In the genomic region with DNA sequence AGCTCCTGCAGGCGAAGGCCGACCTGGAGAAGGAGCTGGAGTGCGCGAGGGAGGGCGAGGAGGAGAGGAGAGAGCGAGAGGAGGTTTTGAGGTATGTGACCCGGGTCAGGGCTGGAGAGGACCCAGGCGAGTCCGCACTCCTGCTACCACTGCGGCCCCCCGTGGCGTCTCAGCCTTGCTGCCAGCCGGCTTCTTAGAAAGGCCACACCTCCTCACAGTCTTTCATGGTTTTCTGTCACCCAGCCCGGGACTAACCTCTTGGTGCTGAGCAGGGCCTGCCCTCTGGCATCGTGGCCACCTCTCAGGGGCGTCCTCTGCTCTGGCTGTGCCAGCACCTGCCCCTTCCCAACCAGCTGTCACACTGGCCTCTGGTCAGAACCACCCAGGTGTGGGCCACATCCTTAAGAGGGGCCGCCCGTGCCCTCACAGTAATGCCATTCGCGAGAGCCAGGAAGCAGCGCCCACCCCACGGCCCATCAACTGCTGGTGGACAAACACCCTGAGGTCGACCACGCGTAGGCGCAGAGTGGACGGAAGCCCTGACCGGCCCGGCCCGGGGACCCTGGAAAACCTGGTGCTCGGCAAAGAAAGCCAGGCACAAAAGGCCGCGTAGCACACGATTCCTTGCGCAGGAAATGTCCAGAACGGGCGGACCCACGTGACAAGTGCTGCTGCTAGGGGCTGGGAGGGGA, we compare ENCODE assay signal across 23 cellular contexts. TPM values are rescaled to one million over a fixed set of nuclear protein-coding genes. Genes with fewer than 3 reads are reported as not detected.
A peak's percentile ranks its signal among the peaks of the same experiment; 100 is the strongest.
DNase-seq lines count a peak whose midpoint lies in the region; ATAC-seq, FAIRE-seq and TF ChIP-seq lines count a peak whose summit lies in the region.
"Had no signal": no experiment of that assay in that cellular context is flagged by ENCODE, and none has a peak within 500 bp of the region (broad histone marks: within the 10 kb centered on the region; RNA-seq: fewer than 3 reads in every experiment).

No MANE protein-coding gene starts in this region.

- H3K4me3 ChIP-seq in astrocyte (ENCODE audit: insufficient read depth, low read depth, low read length) (no peak overlapping the region), neural progenitor cell (no peak overlapping the region), upper lobe of right lung (no peak overlapping the region)
- H3K4me3 ChIP-seq: GM23248 had no signal

- H3K27ac Mint-ChIP-seq in H9 = peak overlapping the region in 2 of 3 experiments; percentile 2 to 21; a peak in 2 of 7 replicates
- H3K27ac Mint-ChIP-seq in astrocyte (ENCODE audit: unreplicated experiment) = peak overlapping the region; percentile 1
- H3K27ac Mint-ChIP-seq in neural progenitor cell = peak overlapping the region; percentile 63
- H3K27ac Mint-ChIP-seq in HFFc6 = no peak overlapping the region
- H3K27ac Mint-ChIP-seq: B cell; CD4-positive, CD25-positive, alpha-beta regulatory T cell had no signal

- no peak overlapping the region for H3K27ac ChIP-seq in H9 (ENCODE audit: insufficient read length, low read depth, low read length)
- H3K27ac ChIP-seq in astrocyte (ENCODE audit: low read depth, low read length) = no peak overlapping the region
- H3K27ac ChIP-seq in neural progenitor cell = no peak overlapping the region
- no peak overlapping the region for H3K27ac ChIP-seq in upper lobe of right lung
- H3K27ac ChIP-seq: GM23248 had no signal

- no peak overlapping the region; the same call in 1 of the 2 replicates for H3K14ac ChIP-seq in H9 (ENCODE audit: insufficient read depth, low read length)

- ATAC-seq in upper lobe of right lung = peak; percentile 18
- ATAC-seq: HCT116 had no signal

- H3K18ac ChIP-seq in H9 (ENCODE audit: insufficient read length, low read depth, low read length) = no peak overlapping the region

- H4K8ac ChIP-seq in H9 (replicated peaks; ENCODE audit: insufficient read length, low read depth, low read length) = no peak overlapping the region

- H3K27me3 ChIP-seq in H9 (ENCODE audit: insufficient read depth, low read length) (no peaks in the 10 kb centered on the region), astrocyte (ENCODE audit: insufficient read depth, low read length) (no peaks in the 10 kb centered on the region), neural progenitor cell (no peaks in the 10 kb centered on the region), upper lobe of right lung (no peaks in the 10 kb centered on the region)

- H2BK120ac ChIP-seq in H9 (ENCODE audit: low read depth, low read length, poor library complexity, severe bottlenecking) = no peak overlapping the region

- TF ChIP-seq CTCF in H9 (conservative IDR thresholded peaks at IDR 0.05) (no peak), astrocyte (IDR thresholded peaks at IDR 0.05; ENCODE audit: insufficient read depth, low read depth, low read length) (no peak), neural progenitor cell (IDR thresholded peaks at IDR 0.05) (no peak), upper lobe of right lung (IDR thresholded peaks at IDR 0.05) (no peak), HFFc6 (IDR thresholded peaks at IDR 0.05) (no peak), GM10266 (IDR thresholded peaks at IDR 0.05; ENCODE audit: control insufficient read depth, insufficient read depth, low read depth, missing control alignments) (no peak)

- H3K79me2 ChIP-seq in H9 (ENCODE audit: insufficient read depth, low read length) = no peaks in the 10 kb centered on the region
- H3K79me2 ChIP-seq in astrocyte (ENCODE audit: insufficient read depth, low read length) = no peaks in the 10 kb centered on the region
- no peaks in the 10 kb centered on the region for H3K79me2 ChIP-seq in neural progenitor cell (ENCODE audit: low read depth)

- no peak overlapping the region for H4K91ac ChIP-seq in H9 (ENCODE audit: insufficient read length, low read depth, low read length)

- H3K9ac ChIP-seq in H9 (ENCODE audit: extremely low read depth, insufficient read length, low read length) (no peak overlapping the region), astrocyte (ENCODE audit: low read length) (no peak overlapping the region), neural progenitor cell (no peak overlapping the region)
- H3K9ac ChIP-seq: GM23248 had no signal

- no peak overlapping the region for H3T11ph ChIP-seq in H9 (ENCODE audit: low read length)

- H3K9me3 ChIP-seq in H9 (ENCODE audit: control insufficient read depth, low read depth, low read length) = no peaks in the 10 kb centered on the region
- no peaks in the 10 kb centered on the region for H3K9me3 ChIP-seq in astrocyte (ENCODE audit: insufficient read depth, low read depth, low read length)
- no peaks in the 10 kb centered on the region for H3K9me3 ChIP-seq in neural progenitor cell (ENCODE audit: low read depth)
- H3K9me3 ChIP-seq in upper lobe of right lung = no peaks in the 10 kb centered on the region

- no peak overlapping the region for H2BK15ac ChIP-seq in H9 (ENCODE audit: low read depth, low read length)

- no peaks in the 10 kb centered on the region for H3F3A ChIP-seq in neural progenitor cell (ENCODE audit: low read depth)

- H3K23ac ChIP-seq in H9 (ENCODE audit: insufficient read length, low read depth, low read length) = no peak overlapping the region

- no peak overlapping the region for H3K56ac ChIP-seq in H9 (ENCODE audit: insufficient read length, low read depth, low read length)

- H3K4ac ChIP-seq in H9 (ENCODE audit: low read depth, low read length) = no peak overlapping the region

- no peaks in the 10 kb centered on the region for H3K23me2 ChIP-seq in H9 (ENCODE audit: insufficient read length, low read depth, low read length, poor library complexity, severe bottlenecking)

- H3K4me3 Mint-ChIP-seq in H9 = no peak overlapping the region; a peak in 1 of 5 replicates
- H3K4me3 Mint-ChIP-seq in astrocyte (ENCODE audit: unreplicated experiment) = no peak overlapping the region
- no peak overlapping the region for H3K4me3 Mint-ChIP-seq in neural progenitor cell
- H3K4me3 Mint-ChIP-seq in HFFc6 = no peak overlapping the region
- H3K4me3 Mint-ChIP-seq: B cell; CD4-positive, CD25-positive, alpha-beta regulatory T cell; CD8-positive, alpha-beta memory T cell had no signal

- H3K27me3 Mint-ChIP-seq in H9 (ENCODE audit: low read depth) = no peaks in the 10 kb centered on the region
- H3K27me3 Mint-ChIP-seq in astrocyte (ENCODE audit: low read depth, unreplicated experiment) = peaks cover 2% of the 10 kb centered on the region
- peaks cover 2% of the 10 kb centered on the region for H3K27me3 Mint-ChIP-seq in neural progenitor cell (ENCODE audit: insufficient read depth, low read depth)
- H3K27me3 Mint-ChIP-seq in HFFc6 (ENCODE audit: insufficient read depth) = no peaks in the 10 kb centered on the region; the same call in 1 of the 2 replicates
- H3K27me3 Mint-ChIP-seq: B cell; CD4-positive, CD25-positive, alpha-beta regulatory T cell; CD8-positive, alpha-beta memory T cell had no signal

- no peaks in the 10 kb centered on the region for H3K4me1 ChIP-seq in H9 (ENCODE audit: insufficient read depth, low read length)
- H3K4me1 ChIP-seq in astrocyte (ENCODE audit: insufficient read depth, low read length) = no peaks in the 10 kb centered on the region
- H3K4me1 ChIP-seq in neural progenitor cell = no peaks in the 10 kb centered on the region
- H3K4me1 ChIP-seq in upper lobe of right lung = no peaks in the 10 kb centered on the region

- H3K36me3 Mint-ChIP-seq in H9 (ENCODE audit: insufficient read depth in 1 of 3, low read depth in 3 of 3) = peaks cover 0 to 6% (median 0%) of the 10 kb centered on the region in 3 experiments; a peak in 3 of 7 replicates
- peaks cover 33% of the 10 kb centered on the region for H3K36me3 Mint-ChIP-seq in astrocyte (ENCODE audit: low read depth, unreplicated experiment)
- H3K36me3 Mint-ChIP-seq in neural progenitor cell = peaks cover 23% of the 10 kb centered on the region
- peaks cover 5% of the 10 kb centered on the region; the same call in 1 of the 2 replicates for H3K36me3 Mint-ChIP-seq in HFFc6 (ENCODE audit: low read depth)

- no peak for FAIRE-seq in astrocyte (lab: Jason Lieb, UNC)
- FAIRE-seq: GM12891, GM19239, H54 had no signal

- no peaks in the 10 kb centered on the region for H3K79me1 ChIP-seq in H9 (ENCODE audit: insufficient read depth, low read depth, low read length, poor library complexity, severe bottlenecking)

- no CpG with 5 or more reads among the region's 38 CpGs for WGBS in H9 (ENCODE audit: extremely low coverage, insufficient read length, low lambda C conversion rate)

- H3K36me3 ChIP-seq in astrocyte (ENCODE audit: insufficient read depth, low read length) (peaks cover 9% of the 10 kb centered on the region), neural progenitor cell (no peaks in the 10 kb centered on the region), upper lobe of right lung (peaks cover 55% of the 10 kb centered on the region)

- H2BK5ac ChIP-seq in H9 (ENCODE audit: insufficient read length, low read length) = no peak overlapping the region

- no peaks in the 10 kb centered on the region for H3K4me1 Mint-ChIP-seq in H9
- H3K4me1 Mint-ChIP-seq in astrocyte (ENCODE audit: low read depth, unreplicated experiment) = no peaks in the 10 kb centered on the region
- H3K4me1 Mint-ChIP-seq in neural progenitor cell = no peaks in the 10 kb centered on the region
- no peaks in the 10 kb centered on the region for H3K4me1 Mint-ChIP-seq in HFFc6 (ENCODE audit: low read depth)
- H3K4me1 Mint-ChIP-seq: CD4-positive, CD25-positive, alpha-beta regulatory T cell; CD8-positive, alpha-beta memory T cell had no signal

- DNase-seq in H9 (no peak), astrocyte (ENCODE audit: low read depth) (no peak), neural progenitor cell (ENCODE audit: low spot score) (no peak), upper lobe of right lung (no peak), H4 (ENCODE audit: low spot score) (no peak), ACHN (no peak), HFFc6 (no peak), GM10266 (ENCODE audit: extremely low spot score) (no peak)
- DNase-seq: 8988T; C1 segment of cervical spinal cord; CD4-positive, CD25-positive, alpha-beta regulatory T cell; CD8-positive, alpha-beta memory T cell; COR-L47; DMS 273 treated with DMSO at 0.1 percent for 48 hours; DMS53; DND-41; EL; GM23248 had no signal

- no peak overlapping the region for H4K5ac ChIP-seq in H9 (ENCODE audit: insufficient read length, low read depth, low read length)

- intact Hi-C loops in upper lobe of right lung (cut with DNase I) = no loop called here

- H2BK20ac ChIP-seq in H9 (ENCODE audit: low read depth, low read length, poor library complexity, severe bottlenecking) = no peak overlapping the region

- H4K20me1 ChIP-seq in H9 (ENCODE audit: control insufficient read depth, insufficient read depth, insufficient read length) (no peaks in the 10 kb centered on the region), astrocyte (ENCODE audit: insufficient read depth, low read length) (no peaks in the 10 kb centered on the region), neural progenitor cell (ENCODE audit: low read depth) (no peaks in the 10 kb centered on the region)

- in situ Hi-C loops in ACHN (cut with HindIII; ENCODE audit: low pct_ligation_motif_present, low pct_unique_long_range_greater_than_20kb, low sequenced_read_pairs) = no loop called here

- H3K4me2 ChIP-seq in H9 (ENCODE audit: insufficient read depth, insufficient read length, low read length) (no peak overlapping the region), astrocyte (ENCODE audit: low read length) (no peak overlapping the region), neural progenitor cell (no peak overlapping the region)

- no peak overlapping the region for H2AK5ac ChIP-seq in H9 (ENCODE audit: insufficient read length, low read length)

- H3K9me3 Mint-ChIP-seq in H9 (no peaks in the 10 kb centered on the region), astrocyte (ENCODE audit: unreplicated experiment) (no peaks in the 10 kb centered on the region), neural progenitor cell (no peaks in the 10 kb centered on the region), HFFc6 (no peaks in the 10 kb centered on the region)
- H3K9me3 Mint-ChIP-seq: CD4-positive, CD25-positive, alpha-beta regulatory T cell; CD8-positive, alpha-beta memory T cell had no signal

- no peak overlapping the region for H2BK12ac ChIP-seq in H9 (ENCODE audit: insufficient read length, low read depth, low read length)

- H2AFZ ChIP-seq in H9 (ENCODE audit: low read length) = no peak overlapping the region
- no peak overlapping the region for H2AFZ ChIP-seq in astrocyte (ENCODE audit: low read depth, low read length)
- no peak overlapping the region for H2AFZ ChIP-seq in neural progenitor cell (replicated peaks)
- H2AFZ ChIP-seq: GM23248 had no signal

RNA-seq across cellular contexts. Expression of a gene that starts 34.4 kb away (rescaled TPM):
- total RNA-seq in H9 (2021) (6.7 and 7.0 TPM in 2 replicates), astrocyte (13.1 and 13.8 TPM in 2 replicates), neural progenitor cell (ENCODE audit: low replicate concordance) (4.6 and 10.1 TPM in 2 replicates), upper lobe of right lung (22.2 TPM)
- 13.5 and 17.2 TPM in 2 replicates for total RNA-seq in H4 (2014; rRNA removed; shearing (Covaris generic))
- total RNA-seq in HFFc6 (2021; fragmentation: NEBNext Ultra II Directional; extraction: Animal tissue kit (Norgen Biotek cat#: 25700)) = 10 to 100 TPM; 14.9 to 18.1 (median 17.0) TPM

RNA-seq across cellular contexts. Expression of a gene that starts 37.9 kb away (rescaled TPM):
- 41.2 and 42.6 TPM in 2 replicates for total RNA-seq in H9 (2021)
- 18.7 and 19.7 TPM in 2 replicates for total RNA-seq in astrocyte
- total RNA-seq in neural progenitor cell (ENCODE audit: low replicate concordance) = 9.3 and 52.2 TPM in 2 replicates
- total RNA-seq in upper lobe of right lung = 24.1 TPM
- total RNA-seq in H4 (2014; rRNA removed; shearing (Covaris generic)) = 31.7 and 41.5 TPM in 2 replicates
- 10 to 100 TPM; 21.3 to 26.0 (median 23.3) TPM for total RNA-seq in HFFc6 (2021; fragmentation: NEBNext Ultra II Directional; extraction: Animal tissue kit (Norgen Biotek cat#: 25700))

RNA-seq across cellular contexts. Expression of a gene that starts 38.6 kb away (rescaled TPM):
- 122 TPM in 2 replicates for total RNA-seq in H9 (2021)
- total RNA-seq in astrocyte = 264 and 273 TPM in 2 replicates
- 13.2 and 60.0 TPM in 2 replicates for total RNA-seq in neural progenitor cell (ENCODE audit: low replicate concordance)
- total RNA-seq in upper lobe of right lung = 48.8 TPM
- total RNA-seq in H4 (2014; rRNA removed; shearing (Covaris generic)) = 25.2 and 25.3 TPM in 2 replicates
- 100 to 1,000 TPM; 117 to 147 (median 123) TPM for total RNA-seq in HFFc6 (2021; fragmentation: NEBNext Ultra II Directional; extraction: Animal tissue kit (Norgen Biotek cat#: 25700))
